ENCODE assay signal across 23 cellular contexts in genomic region chr10:45416603-45417002, GRCh38.
"Had no signal": no experiment of that assay in that cellular context is flagged by ENCODE, and none has a peak within 500 bp of the region (broad histone marks: within the 10 kb centered on the region; RNA-seq: fewer than 3 reads in every experiment).

No MANE protein-coding gene starts in this region.

- H3K9ac ChIP-seq: parathyroid adenoma had no signal

- H3K79me2 ChIP-seq: parathyroid adenoma had no signal

- H2AFZ ChIP-seq: parathyroid adenoma had no signal

- H3K4me1 ChIP-seq: breast epithelium had no signal

- H3K36me3 ChIP-seq: adrenal gland, breast epithelium, left ventricle myocardium inferior, right lobe of liver, thoracic aorta, upper lobe of right lung had no signal

- H3K9me3 Mint-ChIP-seq: activated T-cell treated with anti-CD3 and anti-CD28 coated beads, Interleukin-2, amount 50 U/mL, for 72 hours had no signal

- H3K4me3 ChIP-seq: adrenal gland, breast epithelium, coronary artery, heart left ventricle, left ventricle myocardium inferior, right lobe of liver, thoracic aorta, upper lobe of right lung had no signal

- H3K36me3 Mint-ChIP-seq: WTC11 had no signal

- H3K9me3 ChIP-seq: adrenal gland, breast epithelium, heart left ventricle, left ventricle myocardium inferior, right lobe of liver, thoracic aorta, upper lobe of right lung had no signal

- H3K27ac ChIP-seq: adrenal gland, breast epithelium, left ventricle myocardium inferior, parathyroid adenoma, right lobe of liver, thoracic aorta, upper lobe of right lung had no signal

- H3K27me3 ChIP-seq: adrenal gland, breast epithelium, heart left ventricle, right lobe of liver, upper lobe of right lung had no signal

- DNase-seq: activated CD4-positive, alpha-beta T cell treated with anti-CD3 and anti-CD28 coated beads, Interleukin-2, amount 10 ng/mL, durations not matched to agents 24 days and 14 days; activated CD8-positive, alpha-beta memory T cell treated with anti-CD3 and anti-CD28 coated beads for 24 hours; activated effector memory CD4-positive, alpha-beta T cell treated with anti-CD3 and anti-CD28 coated beads, Interleukin-2, amount 50 U/mL, for 16 hours; activated naive CD4-positive, alpha-beta T cell treated with anti-CD3 and anti-CD28 coated beads, Interleukin-2, amount 50 U/mL, for 16 hours; activated T-cell treated with anti-CD3 and anti-CD28 coated beads, Interleukin-2, amount 50 U/mL, for 72 hours; adrenal gland; heart left ventricle; left ventricle myocardium inferior; mesenchymal stem cell; naive thymus-derived CD4-positive, alpha-beta T cell; right lobe of liver; small intestine; stimulated activated CD4-positive, alpha-beta T cell treated with anti-CD3 and anti-CD28 coated beads, Interleukin-15, amount 100 ng/mL, for 24 hours; stimulated activated CD4-positive, alpha-beta T cell treated with anti-CD3 and anti-CD28 coated beads, Interleukin-2, amount 100 ng/mL, for 48 hours had no signal

- H3K27ac Mint-ChIP-seq: activated CD4-positive, alpha-beta T cell treated with anti-CD3 and anti-CD28 coated beads, Interleukin-2, amount 10 ng/mL, durations not matched to agents 24 days and 14 days; activated T-cell treated with anti-CD3 and anti-CD28 coated beads, Interleukin-2, amount 50 U/mL, for 72 hours; WTC11 had no signal

- FAIRE-seq: astrocyte, endometrium, frontal cortex, small intestine had no signal

- H3K4me3 Mint-ChIP-seq: activated CD4-positive, alpha-beta T cell treated with anti-CD3 and anti-CD28 coated beads, Interleukin-2, amount 10 ng/mL, durations not matched to agents 24 days and 14 days; activated T-cell treated with anti-CD3 and anti-CD28 coated beads, Interleukin-2, amount 50 U/mL, for 72 hours; WTC11 had no signal

- H3K27me3 Mint-ChIP-seq: activated CD4-positive, alpha-beta T cell treated with anti-CD3 and anti-CD28 coated beads, Interleukin-2, amount 10 ng/mL, durations not matched to agents 24 days and 14 days had no signal
